In the genomic region with DNA sequence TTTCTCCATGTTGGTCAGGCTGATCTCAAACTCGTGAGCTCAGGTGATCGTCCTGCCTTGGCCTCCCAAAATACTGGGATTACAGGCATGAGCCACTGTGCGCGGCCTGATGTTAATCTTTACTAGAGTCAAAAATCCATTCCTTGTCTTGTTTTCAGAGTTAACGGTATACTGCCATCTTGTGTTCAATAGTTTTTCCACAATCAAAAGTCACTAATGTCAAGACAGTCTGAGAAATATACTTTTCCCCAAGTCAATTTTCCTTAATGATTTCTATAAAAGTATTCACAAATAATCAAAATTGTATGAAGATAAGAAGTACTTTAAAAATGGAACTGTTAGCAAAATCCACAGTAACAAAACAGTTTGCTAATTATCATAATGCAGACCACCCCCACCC, we compare ENCODE assay signal across 1 cellular context.
TF ChIP-seq lines count a peak whose summit lies in the region.

No MANE protein-coding gene starts in this region.

TF ChIP-seq in IMR-90, 13 proteins besides CTCF, POLR2A, EP300 and RAD21:
- TF ChIP-seq RFX5 (IDR thresholded peaks at IDR 0.05; ENCODE audit: low read depth, low read length), result no peak
- no peak for TF ChIP-seq ELK1 (IDR thresholded peaks at IDR 0.05; ENCODE audit: borderline replicate concordance, low read depth, low read length)
- TF ChIP-seq BHLHE40 (IDR thresholded peaks at IDR 0.05; ENCODE audit: low read depth, low read length), result no peak
- TF ChIP-seq FOS (IDR thresholded peaks at IDR 0.05; ENCODE audit: low read depth, low read length), result no peak
- TF ChIP-seq MXI1 (IDR thresholded peaks at IDR 0.05; ENCODE audit: borderline replicate concordance, low read depth, low read length), result no peak
- TF ChIP-seq MAFK (IDR thresholded peaks at IDR 0.05; ENCODE audit: low read depth, low read length), result no peak
- no peak for TF ChIP-seq SMC3 (IDR thresholded peaks at IDR 0.05; ENCODE audit: low read depth, low read length)
- no peak for TF ChIP-seq USF2 (IDR thresholded peaks at IDR 0.05; ENCODE audit: low read depth, low read length)
- no peak for TF ChIP-seq RCOR1 (IDR thresholded peaks at IDR 0.05; ENCODE audit: insufficient replicate concordance, low read length)
- no peak for TF ChIP-seq CHD1 (IDR thresholded peaks at IDR 0.05; ENCODE audit: low read depth, low read length)
- TF ChIP-seq NFE2L2 (IDR thresholded peaks at IDR 0.05; ENCODE audit: low read depth, low read length), result no peak
- TF ChIP-seq MAZ (IDR thresholded peaks at IDR 0.05; ENCODE audit: borderline replicate concordance, low read depth, low read length), result no peak
- TF ChIP-seq CEBPB (IDR thresholded peaks at IDR 0.05; ENCODE audit: low read depth, low read length), result no peak
TF ChIP-seq in IMR-90: peak in this region for 0.
